37 cellular contexts compared by ENCODE assay signal in genomic region chr11:1899686-1900085, GRCh38. TPM values are rescaled to one million over a fixed set of nuclear protein-coding genes. Genes with fewer than 3 reads are reported as not detected.
"Had no signal": no experiment of that assay in that cellular context is flagged by ENCODE, and none has a peak within 500 bp of the region (broad histone marks: within the 10 kb centered on the region; RNA-seq: fewer than 3 reads in every experiment).

No MANE protein-coding gene starts in this region.

- H3K4me2 ChIP-seq: KMS-11 had no signal

- H3K4me3 ChIP-seq: MG63 had no signal

- H3K9me3 ChIP-seq: MG63 had no signal

- DNase-seq: Karpas-422, Kasumi-1, KG1, MG63, MM.1S, MV-4-11, NCI-H1048, NCI-H1092, NCI-H1092 treated with DMSO at 0.1 percent for 48 hours, NCI-H1105, NCI-H1105 treated with DMSO at 0.1 percent for 48 hours, NCI-H1417, NCI-H1417 treated with DMSO at 0.1 percent for 48 hours, NCI-H1436, NCI-H1436 treated with DMSO at 0.1 percent for 48 hours, NCI-H146, NCI-H1694, NCI-H1694 treated with DMSO at 0.1 percent for 48 hours, NCI-H187, NCI-H187 treated with DMSO at 0.1 percent for 48 hours, NCI-H1930, NCI-H2029, NCI-H2029 treated with DMSO at 0.1 percent for 48 hours, NCI-H2081, NCI-H2081 treated with DMSO at 0.1 percent for 48 hours, NCI-H2107, NCI-H2171, NCI-H2171 treated with DMSO at 0.1 percent for 48 hours, NCI-H2227 treated with DMSO at 0.1 percent for 48 hours, NCI-H226, NCI-H345, NCI-H446, NCI-H446 treated with DMSO at 0.1 percent for 48 hours had no signal

- H3K9ac ChIP-seq: KMS-11 had no signal

- H3K36me3 ChIP-seq: MG63 had no signal

- H3K27ac ChIP-seq: KMS-11 had no signal

RNA-seq across cellular contexts. Expression of gene PRR33, which starts 8.0 kb away (rescaled TPM):
- total RNA-seq: M059J, MCF 10A, NCI-H460 had no signal

RNA-seq across cellular contexts. Expression of gene TNNT3, which starts 19.8 kb away (rescaled TPM):
- total RNA-seq: M059J, MCF 10A, NCI-H460 had no signal

RNA-seq across cellular contexts. Expression of gene LSP1, which starts 46.8 kb away (rescaled TPM):
- total RNA-seq: NCI-H460 had no signal
